ENCODE assay signal across 30 cellular contexts in the genomic region with DNA sequence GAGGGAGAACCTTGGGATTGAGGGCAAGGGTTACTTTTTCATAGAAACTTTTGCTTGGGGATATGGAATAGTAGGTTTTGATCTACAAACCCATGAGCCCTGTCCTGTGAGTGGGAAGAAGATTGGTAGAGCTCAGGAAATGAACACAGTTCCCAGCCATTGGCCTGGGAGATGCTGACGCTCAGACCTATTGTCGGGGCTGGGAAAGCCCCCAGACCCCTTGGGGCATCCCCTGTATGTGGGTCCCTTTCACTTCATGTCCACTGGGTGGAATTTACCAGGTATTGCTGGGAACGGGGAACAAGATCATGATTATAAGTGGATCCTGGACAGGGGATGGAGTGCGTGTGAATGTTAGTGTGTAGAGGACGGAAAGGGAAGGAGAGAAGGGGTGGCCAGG. TPM values are rescaled to one million over a fixed set of nuclear protein-coding genes. Genes with fewer than 3 reads are reported as not detected.
DNase-seq lines count a peak whose midpoint lies in the region; ATAC-seq and TF ChIP-seq lines count a peak whose summit lies in the region.
"Had no signal": no experiment of that assay in that cellular context is flagged by ENCODE, and none has a peak within 500 bp of the region (broad histone marks: within the 10 kb centered on the region; RNA-seq: fewer than 3 reads in every experiment).

No MANE protein-coding gene starts in this region.

- BruUV-seq in PC-3 (replicated peaks; lab: Mats Ljungman, UMichigan) = no TSS peak

- H3F3A ChIP-seq in PC-3 (ENCODE audit: low read length, unreplicated experiment) = no peaks in the 10 kb centered on the region

- H3K27ac Mint-ChIP-seq in activated naive CD8-positive, alpha-beta T cell treated with anti-CD3 and anti-CD28 coated beads, Interleukin-2, amount 50 U/mL, for 24 hours = peak overlapping the region; percentile 43
- no peak overlapping the region for H3K27ac Mint-ChIP-seq in activated naive CD8-positive, alpha-beta T cell treated with anti-CD3 and anti-CD28 coated beads for 36 hours
- H3K27ac Mint-ChIP-seq in T-helper 17 cell = peak overlapping the region; percentile 89
- H3K27ac Mint-ChIP-seq in progenitor cell of endocrine pancreas = no peak overlapping the region
- H3K27ac Mint-ChIP-seq: dendritic cell treated with granulocyte-macrophage colony-stimulating factor and Interleukin-4, amounts not matched to agents 40 ng/mL and 50 ng/mL, for 4 days; natural killer cell treated with Interleukin-12 subunit alpha and Interleukin-12 subunit beta and Interleukin-15 and Interleukin-18, amount 100 ng/mL, for 72 hours had no signal

- no peak for TF ChIP-seq CTCF in progenitor cell of endocrine pancreas (IDR thresholded peaks at IDR 0.05; ENCODE audit: unreplicated experiment)
- TF ChIP-seq CTCF in PC-3 (conservative IDR thresholded peaks at IDR 0.05; ENCODE audit: low read depth, low read length) = no peak

- intact Hi-C loops in PC-3 (cut with micrococcal nuclease) = no loop called here

- H3K4me1 ChIP-seq in PC-3 (ENCODE audit: insufficient read depth, low read length) = no peaks in the 10 kb centered on the region
- H3K4me1 ChIP-seq: foreskin keratinocyte, stomach, transverse colon had no signal

- no peak overlapping the region for H2AFZ ChIP-seq in PC-3 (ENCODE audit: low read length)

- H3K9me3 Mint-ChIP-seq in activated naive CD8-positive, alpha-beta T cell treated with anti-CD3 and anti-CD28 coated beads, Interleukin-2, amount 50 U/mL, for 24 hours = no peaks in the 10 kb centered on the region
- no peaks in the 10 kb centered on the region for H3K9me3 Mint-ChIP-seq in activated naive CD8-positive, alpha-beta T cell treated with anti-CD3 and anti-CD28 coated beads for 36 hours
- no peaks in the 10 kb centered on the region for H3K9me3 Mint-ChIP-seq in progenitor cell of endocrine pancreas (ENCODE audit: low read depth)
- H3K9me3 Mint-ChIP-seq: central memory CD8-positive, alpha-beta T cell; dendritic cell treated with granulocyte-macrophage colony-stimulating factor and Interleukin-4, amounts not matched to agents 40 ng/mL and 50 ng/mL, for 4 days; natural killer cell treated with Interleukin-12 subunit alpha and Interleukin-12 subunit beta and Interleukin-15 and Interleukin-18, amount 100 ng/mL, for 72 hours had no signal

- H3K9me2 ChIP-seq in PC-3 (replicated peaks; ENCODE audit: low read length) = no peaks in the 10 kb centered on the region

- no peaks in the 10 kb centered on the region for H3K27me3 Mint-ChIP-seq in activated naive CD8-positive, alpha-beta T cell treated with anti-CD3 and anti-CD28 coated beads, Interleukin-2, amount 50 U/mL, for 24 hours
- H3K27me3 Mint-ChIP-seq in activated naive CD8-positive, alpha-beta T cell treated with anti-CD3 and anti-CD28 coated beads for 36 hours = no peaks in the 10 kb centered on the region
- H3K27me3 Mint-ChIP-seq in T-helper 17 cell (no peaks in the 10 kb centered on the region), progenitor cell of endocrine pancreas (no peaks in the 10 kb centered on the region)
- H3K27me3 Mint-ChIP-seq: central memory CD8-positive, alpha-beta T cell; dendritic cell treated with granulocyte-macrophage colony-stimulating factor and Interleukin-4, amounts not matched to agents 40 ng/mL and 50 ng/mL, for 4 days; natural killer cell treated with Interleukin-12 subunit alpha and Interleukin-12 subunit beta and Interleukin-15 and Interleukin-18, amount 100 ng/mL, for 72 hours had no signal

- H3K9me3 ChIP-seq in T-helper 17 cell (ENCODE audit: control insufficient read depth, low read length, poor library complexity, severe bottlenecking) (no peaks in the 10 kb centered on the region), PC-3 (ENCODE audit: low read length) (no peaks in the 10 kb centered on the region)
- H3K9me3 ChIP-seq: BLaER1, esophagus muscularis mucosa, mucosa of descending colon, stomach, transverse colon had no signal

- H4K20me1 ChIP-seq in PC-3 (ENCODE audit: low read length) = no peaks in the 10 kb centered on the region

- H3K9ac ChIP-seq in PC-3 (ENCODE audit: low read length) = no peak overlapping the region
- H3K9ac ChIP-seq: BLaER1, KMS-11 had no signal

- peaks cover 8% of the 10 kb centered on the region for H3K36me3 ChIP-seq in PC-3 (ENCODE audit: low read depth, low read length)

- no peaks in the 10 kb centered on the region for H3K79me2 ChIP-seq in PC-3 (ENCODE audit: low read length)

- peaks cover 60% of the 10 kb centered on the region for H3K4me1 Mint-ChIP-seq in activated naive CD8-positive, alpha-beta T cell treated with anti-CD3 and anti-CD28 coated beads, Interleukin-2, amount 50 U/mL, for 24 hours
- H3K4me1 Mint-ChIP-seq in activated naive CD8-positive, alpha-beta T cell treated with anti-CD3 and anti-CD28 coated beads for 36 hours = peaks cover 52% of the 10 kb centered on the region
- H3K4me1 Mint-ChIP-seq in T-helper 17 cell (peaks cover 46% of the 10 kb centered on the region), progenitor cell of endocrine pancreas (ENCODE audit: low read depth) (peaks cover 12% of the 10 kb centered on the region)

- H3K4me3 ChIP-seq in PC-3 (ENCODE audit: low read length) = no peak overlapping the region
- H3K4me3 ChIP-seq: BLaER1, esophagus muscularis mucosa, lung, mucosa of descending colon, stomach, transverse colon had no signal

- ATAC-seq in activated naive CD8-positive, alpha-beta T cell treated with anti-CD3 and anti-CD28 coated beads, Interleukin-2, amount 50 U/mL, for 24 hours = no peak
- ATAC-seq in T-helper 17 cell (peak; percentile 53), PC-3 (no peak), HG03095 (IDR thresholded peaks at IDR 0.05; ENCODE audit: unreplicated experiment) (no peak)
- ATAC-seq: foreskin keratinocyte; HCT116; natural killer cell treated with Interleukin-12 subunit alpha and Interleukin-12 subunit beta and Interleukin-15 and Interleukin-18, amount 100 ng/mL, for 72 hours had no signal

- H3K27ac ChIP-seq in layer of hippocampus (ENCODE audit: low read depth, low read length) (peak overlapping the region; percentile 19), PC-3 (ENCODE audit: low read length) (no peak overlapping the region)
- H3K27ac ChIP-seq: BLaER1, esophagus muscularis mucosa, foreskin keratinocyte, KMS-11, stomach, transverse colon had no signal

- no peaks in the 10 kb centered on the region for H3K27me3 ChIP-seq in layer of hippocampus (ENCODE audit: control insufficient read depth, insufficient read depth, low read length)
- H3K27me3 ChIP-seq in PC-3 (ENCODE audit: low read length) = no peaks in the 10 kb centered on the region
- H3K27me3 ChIP-seq: BLaER1, esophagus muscularis mucosa, foreskin keratinocyte, stomach, transverse colon had no signal

- CTCF ChIA-PET in PC-3 (lab: Charles Lee) = no interaction called here

- no peak overlapping the region for H3K4me2 ChIP-seq in PC-3 (ENCODE audit: low read length)
- H3K4me2 ChIP-seq: BLaER1, KMS-11 had no signal

- peak overlapping the region; percentile 27 for H3K4me3 Mint-ChIP-seq in activated naive CD8-positive, alpha-beta T cell treated with anti-CD3 and anti-CD28 coated beads, Interleukin-2, amount 50 U/mL, for 24 hours
- no peak overlapping the region for H3K4me3 Mint-ChIP-seq in activated naive CD8-positive, alpha-beta T cell treated with anti-CD3 and anti-CD28 coated beads for 36 hours
- H3K4me3 Mint-ChIP-seq in T-helper 17 cell (peak overlapping the region; percentile 66), progenitor cell of endocrine pancreas (ENCODE audit: low read depth) (no peak overlapping the region)
- H3K4me3 Mint-ChIP-seq: central memory CD8-positive, alpha-beta T cell; dendritic cell treated with granulocyte-macrophage colony-stimulating factor and Interleukin-4, amounts not matched to agents 40 ng/mL and 50 ng/mL, for 4 days; natural killer cell treated with Interleukin-12 subunit alpha and Interleukin-12 subunit beta and Interleukin-15 and Interleukin-18, amount 100 ng/mL, for 72 hours had no signal

- POLR2A ChIA-PET in PC-3 (lab: Charles Lee; ENCODE audit: unreplicated experiment) = no interaction called here

- peaks cover 34% of the 10 kb centered on the region for H3K36me3 Mint-ChIP-seq in activated naive CD8-positive, alpha-beta T cell treated with anti-CD3 and anti-CD28 coated beads, Interleukin-2, amount 50 U/mL, for 24 hours (ENCODE audit: low read depth)
- peaks cover 35% of the 10 kb centered on the region for H3K36me3 Mint-ChIP-seq in activated naive CD8-positive, alpha-beta T cell treated with anti-CD3 and anti-CD28 coated beads for 36 hours
- H3K36me3 Mint-ChIP-seq in T-helper 17 cell (ENCODE audit: low read depth) (peaks cover 18% of the 10 kb centered on the region), progenitor cell of endocrine pancreas (ENCODE audit: insufficient read depth) (peaks cover 34% of the 10 kb centered on the region)

- DNase-seq in activated naive CD8-positive, alpha-beta T cell treated with anti-CD3 and anti-CD28 coated beads, Interleukin-2, amount 50 U/mL, for 24 hours = no peak
- DNase-seq in activated naive CD8-positive, alpha-beta T cell treated with anti-CD3 and anti-CD28 coated beads for 36 hours = no peak
- DNase-seq in T-helper 17 cell (no peak), progenitor cell of endocrine pancreas (ENCODE audit: low spot score, unreplicated experiment) (no peak), PC-3 (no peak)
- DNase-seq: activated CD4-positive, alpha-beta T cell treated with anti-CD3 and anti-CD28 coated beads, Interleukin-2, amount 50 U/mL, for 4 hours; activated CD4-positive, CD25-positive, alpha-beta regulatory T cell; activated effector memory CD4-positive, alpha-beta T cell treated with anti-CD3 and anti-CD28 coated beads, Interleukin-2, amount 50 U/mL, for 16 hours; foreskin keratinocyte; kidney glomerular epithelial cell; MM.1S; mucosa of descending colon; NCI-H1105 treated with DMSO at 0.1 percent for 48 hours; NCI-H187 treated with DMSO at 0.1 percent for 48 hours; NCI-H2171 treated with DMSO at 0.1 percent for 48 hours; NCI-H510A treated with DMSO at 0.1 percent for 48 hours; retina; stomach; SW 1271; transverse colon had no signal

RNA-seq across cellular contexts. Expression of a gene that starts 19.0 kb away (rescaled TPM):
- 10 to 100 TPM; 48.0 to 49.4 TPM for total RNA-seq in activated naive CD8-positive, alpha-beta T cell treated with anti-CD3 and anti-CD28 coated beads for 36 hours
- total RNA-seq in T-helper 17 cell (100 to 1,000 TPM; 148 to 151 TPM), progenitor cell of endocrine pancreas (161 and 164 TPM in 2 replicates), PC-3 (2014; rRNA removed) (54.7 and 60.4 TPM in 2 replicates)

Comparison
In these comparisons a context has a peak if more than half of its experiments do, and no peak if none do; other contexts are left out.
1. H3K27ac Mint-ChIP-seq: peak in activated naive CD8-positive, alpha-beta T cell treated with anti-CD3 and anti-CD28 coated beads, Interleukin-2, amount 50 U/mL, for 24 hours (single experiment) and T-helper 17 cell (single experiment); none in activated naive CD8-positive, alpha-beta T cell treated with anti-CD3 and anti-CD28 coated beads for 36 hours (single experiment) and progenitor cell of endocrine pancreas (single experiment).
2. H3K4me3 Mint-ChIP-seq: peak in activated naive CD8-positive, alpha-beta T cell treated with anti-CD3 and anti-CD28 coated beads, Interleukin-2, amount 50 U/mL, for 24 hours (single experiment) and T-helper 17 cell (single experiment); none in activated naive CD8-positive, alpha-beta T cell treated with anti-CD3 and anti-CD28 coated beads for 36 hours (single experiment) and progenitor cell of endocrine pancreas (single experiment).